ENCODE assay signal across 17 cellular contexts in the genomic region with DNA sequence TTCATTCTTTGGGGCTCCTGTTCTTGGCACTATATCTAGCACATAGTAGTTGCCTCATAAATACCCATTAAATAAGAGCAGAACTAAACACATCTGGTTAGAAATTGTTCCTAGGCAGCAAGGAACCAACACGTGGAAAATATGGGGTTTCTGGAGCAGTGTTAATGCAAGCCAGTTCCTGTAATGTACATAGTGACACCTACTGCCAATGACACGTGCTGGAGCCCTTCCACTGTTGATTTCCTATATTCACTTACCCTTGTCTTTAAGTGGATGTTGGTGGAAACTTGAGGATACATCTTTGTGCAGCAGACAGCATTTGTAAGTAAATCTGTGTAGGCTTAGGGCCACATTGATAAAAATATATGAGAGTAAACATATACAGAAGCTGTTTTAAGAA. TPM values are rescaled to one million over a fixed set of nuclear protein-coding genes. Genes with fewer than 3 reads are reported as not detected.
DNase-seq lines count a peak whose midpoint lies in the region; ATAC-seq and TF ChIP-seq lines count a peak whose summit lies in the region.
"Had no signal": no experiment of that assay in that cellular context is flagged by ENCODE, and none has a peak within 500 bp of the region (broad histone marks: within the 10 kb centered on the region; RNA-seq: fewer than 3 reads in every experiment).

No MANE protein-coding gene starts in this region.

- H3K27me3 ChIP-seq in GM23338 (ENCODE audit: insufficient read depth) (peaks cover 52% of the 10 kb centered on the region), SU-DHL-6 (ENCODE audit: low read length) (no peaks in the 10 kb centered on the region)

- H3K4me3 Mint-ChIP-seq in activated CD4-positive, alpha-beta T cell treated with anti-CD3 and anti-CD28 coated beads, Interleukin-2, amount 10 ng/mL, durations not matched to agents 7 days and 5 days = peak overlapping the region; percentile 62
- H3K4me3 Mint-ChIP-seq in GM23338 = 0 out of 3 replicates have a peak overlapping the region, but pooled peaks have one; percentile 4
- peak overlapping the region; percentile 52 for H3K4me3 Mint-ChIP-seq in natural killer cell treated with Interleukin-12 subunit alpha and Interleukin-12 subunit beta and Interleukin-15 and Interleukin-18, amount 100 ng/mL, for 72 hours

- H3K4me1 ChIP-seq in GM23338 (ENCODE audit: insufficient read depth) = peaks cover 7% of the 10 kb centered on the region; the same call in 1 of the 2 replicates

- H3K4me2 ChIP-seq in GM23338 (no peak overlapping the region), SU-DHL-6 (ENCODE audit: low read depth, low read length, poor library complexity, severe bottlenecking) (peak overlapping the region; percentile 87)

- H3F3A ChIP-seq in GM23338 (replicated peaks; ENCODE audit: low read depth) (0 out of 2 replicates have a peak, but pooled peaks cover 6% of the 10 kb centered on the region), SU-DHL-6 (ENCODE audit: insufficient read depth) (peaks cover 43% of the 10 kb centered on the region)

- peaks cover 13% of the 10 kb centered on the region for H3K27me3 Mint-ChIP-seq in activated CD4-positive, alpha-beta T cell treated with anti-CD3 and anti-CD28 coated beads, Interleukin-2, amount 10 ng/mL, durations not matched to agents 7 days and 5 days
- peaks cover 48% of the 10 kb centered on the region for H3K27me3 Mint-ChIP-seq in GM23338 (ENCODE audit: insufficient read depth, low read depth, poor library complexity)
- no peaks in the 10 kb centered on the region for H3K27me3 Mint-ChIP-seq in natural killer cell treated with Interleukin-12 subunit alpha and Interleukin-12 subunit beta and Interleukin-15 and Interleukin-18, amount 100 ng/mL, for 72 hours

- no peak overlapping the region for H3K27ac Mint-ChIP-seq in activated CD4-positive, alpha-beta T cell treated with anti-CD3 and anti-CD28 coated beads, Interleukin-2, amount 10 ng/mL, durations not matched to agents 7 days and 5 days
- no peak overlapping the region for H3K27ac Mint-ChIP-seq in GM23338
- peak overlapping the region; percentile 62 to 95 for H3K27ac Mint-ChIP-seq in natural killer cell treated with Interleukin-12 subunit alpha and Interleukin-12 subunit beta and Interleukin-15 and Interleukin-18, amount 100 ng/mL, for 72 hours
- H3K27ac Mint-ChIP-seq: endodermal cell, WTC11 had no signal

- H3K4me1 Mint-ChIP-seq in activated CD4-positive, alpha-beta T cell treated with anti-CD3 and anti-CD28 coated beads, Interleukin-2, amount 10 ng/mL, durations not matched to agents 7 days and 5 days = peaks cover 41% of the 10 kb centered on the region
- peaks cover 4% of the 10 kb centered on the region; the same call in 2 of the 3 replicates for H3K4me1 Mint-ChIP-seq in GM23338
- H3K4me1 Mint-ChIP-seq in natural killer cell treated with Interleukin-12 subunit alpha and Interleukin-12 subunit beta and Interleukin-15 and Interleukin-18, amount 100 ng/mL, for 72 hours (ENCODE audit: low read depth in 2 of 2) = peaks cover 44 to 51% of the 10 kb centered on the region in 2 donors

- TF ChIP-seq CTCF in GM23338 (conservative IDR thresholded peaks at IDR 0.05; ENCODE audit: low read depth in 2 of 2) (no peak), SU-DHL-6 (IDR thresholded peaks at IDR 0.05; ENCODE audit: insufficient read depth, low read length, poor library complexity, severe bottlenecking) (no peak)

- H2AFZ ChIP-seq in GM23338 = no peak overlapping the region
- H2AFZ ChIP-seq in SU-DHL-6 (ENCODE audit: low read depth, low read length, severe bottlenecking) = no peak overlapping the region

- H3K36me3 ChIP-seq in GM23338 (ENCODE audit: insufficient read depth) (no peaks in the 10 kb centered on the region), SU-DHL-6 (ENCODE audit: low read length) (peaks cover 24% of the 10 kb centered on the region)
- H3K36me3 ChIP-seq: breast epithelium, HAP-1 had no signal

- H3K9me3 Mint-ChIP-seq in activated CD4-positive, alpha-beta T cell treated with anti-CD3 and anti-CD28 coated beads, Interleukin-2, amount 10 ng/mL, durations not matched to agents 7 days and 5 days = no peaks in the 10 kb centered on the region
- no peaks in the 10 kb centered on the region for H3K9me3 Mint-ChIP-seq in GM23338
- no peaks in the 10 kb centered on the region for H3K9me3 Mint-ChIP-seq in natural killer cell treated with Interleukin-12 subunit alpha and Interleukin-12 subunit beta and Interleukin-15 and Interleukin-18, amount 100 ng/mL, for 72 hours
- H3K9me3 Mint-ChIP-seq: endodermal cell, WTC11 had no signal

- H3K27ac ChIP-seq in GM23338 (ENCODE audit: low read depth) (no peak overlapping the region), SU-DHL-6 (ENCODE audit: low read depth, low read length) (no peak overlapping the region)
- H3K27ac ChIP-seq: breast epithelium had no signal

- CTCF ChIA-PET in activated CD4-positive, alpha-beta T cell treated with anti-CD3 and anti-CD28 coated beads, Interleukin-2, amount 10 ng/mL, durations not matched to agents 7 days and 5 days (lab: Charles Lee) = interaction anchor here (0.5 kb wide), 1 partner anchor 99 kb away, joined by 3 read pairs; no protein-coding TSS in a partner anchor

- POLR2A ChIA-PET in activated CD4-positive, alpha-beta T cell treated with anti-CD3 and anti-CD28 coated beads, Interleukin-2, amount 10 ng/mL, durations not matched to agents 7 days and 5 days (lab: Charles Lee) = no interaction called here

- no peak overlapping the region for H3K9ac ChIP-seq in SU-DHL-6 (ENCODE audit: low read length)

- H3K4me3 ChIP-seq in GM23338 = no peak overlapping the region
- H3K4me3 ChIP-seq in SU-DHL-6 (ENCODE audit: insufficient read depth, low read length, poor library complexity, severe bottlenecking) = no peak overlapping the region
- H3K4me3 ChIP-seq: breast epithelium, HAP-1 had no signal

- H3K9me3 ChIP-seq in SU-DHL-6 (ENCODE audit: insufficient read depth, low read length) = no peaks in the 10 kb centered on the region
- H3K9me3 ChIP-seq: breast epithelium, HAP-1 had no signal

- no peaks in the 10 kb centered on the region for H4K20me1 ChIP-seq in GM23338 (replicated peaks; ENCODE audit: insufficient read depth)
- H4K20me1 ChIP-seq in SU-DHL-6 (ENCODE audit: low read depth, low read length) = peaks cover 5% of the 10 kb centered on the region; the same call in 1 of the 2 replicates

- no peak for DNase-seq in activated CD4-positive, alpha-beta T cell treated with anti-CD3 and anti-CD28 coated beads, Interleukin-2, amount 10 ng/mL, durations not matched to agents 7 days and 5 days
- DNase-seq in activated CD4-positive, alpha-beta T cell treated with anti-CD3 and anti-CD28 coated beads for 4 hours = no peak
- DNase-seq in GM23338 (ENCODE audit: low spot score) (no peak), NCI-H510A treated with DMSO at 0.1 percent for 48 hours (lab: John Stamatoyannopoulos, UW) (no peak), AG20443 (ENCODE audit: low spot score) (no peak)
- peak; percentile 60 for DNase-seq in natural killer cell treated with Interleukin-12 subunit alpha and Interleukin-12 subunit beta and Interleukin-15 and Interleukin-18, amount 100 ng/mL, for 72 hours (ENCODE audit: low spot score)
- DNase-seq: ACHN, endodermal cell, NCI-H1436 treated with DMSO at 0.1 percent for 48 hours, NCI-H69, SHP77 treated with DMSO at 0.1 percent for 48 hours had no signal

- H3K79me2 ChIP-seq in GM23338 (replicated peaks; ENCODE audit: insufficient read depth) = no peaks in the 10 kb centered on the region
- peaks cover 42% of the 10 kb centered on the region for H3K79me2 ChIP-seq in SU-DHL-6 (ENCODE audit: insufficient read depth, low read length)

- ATAC-seq in GM23338 (no peak), SK-N-SH treated with all-trans-retinoic acid at 6 μM for 48 hours (no peak)
- ATAC-seq in natural killer cell treated with Interleukin-12 subunit alpha and Interleukin-12 subunit beta and Interleukin-15 and Interleukin-18, amount 100 ng/mL, for 72 hours = no peak
- ATAC-seq: WTC11 had no signal

- H3K9me2 ChIP-seq in GM23338 (ENCODE audit: insufficient read depth) (no peaks in the 10 kb centered on the region), SU-DHL-6 (replicated peaks; ENCODE audit: insufficient read depth, low read length) (no peaks in the 10 kb centered on the region)

- H3K36me3 Mint-ChIP-seq in activated CD4-positive, alpha-beta T cell treated with anti-CD3 and anti-CD28 coated beads, Interleukin-2, amount 10 ng/mL, durations not matched to agents 7 days and 5 days (ENCODE audit: low read depth) = no peaks in the 10 kb centered on the region
- no peaks in the 10 kb centered on the region for H3K36me3 Mint-ChIP-seq in GM23338 (ENCODE audit: low read depth)
- H3K36me3 Mint-ChIP-seq in natural killer cell treated with Interleukin-12 subunit alpha and Interleukin-12 subunit beta and Interleukin-15 and Interleukin-18, amount 100 ng/mL, for 72 hours = peaks cover 20% of the 10 kb centered on the region
- H3K36me3 Mint-ChIP-seq: WTC11 had no signal

TF ChIP-seq in GM23338, 12 proteins besides CTCF, POLR2A, EP300 and RAD21 (continues in another document):
- TF ChIP-seq, protein P1, sequence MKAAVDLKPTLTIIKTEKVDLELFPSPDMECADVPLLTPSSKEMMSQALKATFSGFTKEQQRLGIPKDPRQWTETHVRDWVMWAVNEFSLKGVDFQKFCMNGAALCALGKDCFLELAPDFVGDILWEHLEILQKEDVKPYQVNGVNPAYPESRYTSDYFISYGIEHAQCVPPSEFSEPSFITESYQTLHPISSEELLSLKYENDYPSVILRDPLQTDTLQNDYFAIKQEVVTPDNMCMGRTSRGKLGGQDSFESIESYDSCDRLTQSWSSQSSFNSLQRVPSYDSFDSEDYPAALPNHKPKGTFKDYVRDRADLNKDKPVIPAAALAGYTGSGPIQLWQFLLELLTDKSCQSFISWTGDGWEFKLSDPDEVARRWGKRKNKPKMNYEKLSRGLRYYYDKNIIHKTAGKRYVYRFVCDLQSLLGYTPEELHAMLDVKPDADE (IDR thresholded peaks at IDR 0.05) = no peak
- no peak for TF ChIP-seq STAT1 (IDR thresholded peaks at IDR 0.05; ENCODE audit: unreplicated experiment)

RNA-seq across cellular contexts. Expression of gene IRF8, which starts 1.6 kb away (rescaled TPM):
- 10 to 100 TPM; 11.6 to 14.7 TPM for total RNA-seq in activated CD4-positive, alpha-beta T cell treated with anti-CD3 and anti-CD28 coated beads, Interleukin-2, amount 10 ng/mL, durations not matched to agents 7 days and 5 days
- 1.4 and 2.8 TPM in 2 replicates for total RNA-seq in GM23338 (2014; rRNA removed; shearing (Covaris generic))
- 0.47 and 1.3 TPM in 2 replicates for polyA plus RNA-seq in GM23338 (2016; fragmentation: Nextera tagmentation; extraction: Ambion mirVana)
- 100 to 1,000 TPM; 198 to 510 TPM for total RNA-seq in natural killer cell treated with Interleukin-12 subunit alpha and Interleukin-12 subunit beta and Interleukin-15 and Interleukin-18, amount 100 ng/mL, for 72 hours
- total RNA-seq: pulmonary artery endothelial cell had no signal

Comparison
In these comparisons a context has a peak if more than half of its experiments do, and no peak if none do; other contexts are left out.
1. H3K27ac Mint-ChIP-seq: peak in natural killer cell treated with Interleukin-12 subunit alpha and Interleukin-12 subunit beta and Interleukin-15 and Interleukin-18, amount 100 ng/mL, for 72 hours (2 of 2); none in activated CD4-positive, alpha-beta T cell treated with anti-CD3 and anti-CD28 coated beads, Interleukin-2, amount 10 ng/mL, durations not matched to agents 7 days and 5 days (single experiment) and GM23338 (single experiment).
2. H3K4me3 Mint-ChIP-seq: peak in every context shown above with its lines; median percentile 62 in activated CD4-positive, alpha-beta T cell treated with anti-CD3 and anti-CD28 coated beads, Interleukin-2, amount 10 ng/mL, durations not matched to agents 7 days and 5 days; 52 in natural killer cell treated with Interleukin-12 subunit alpha and Interleukin-12 subunit beta and Interleukin-15 and Interleukin-18, amount 100 ng/mL, for 72 hours; 4 in GM23338.
3. RNA of gene IRF8, which starts 1.6 kb away (total RNA-seq): 198 to 510 TPM in natural killer cell treated with Interleukin-12 subunit alpha and Interleukin-12 subunit beta and Interleukin-15 and Interleukin-18, amount 100 ng/mL, for 72 hours; 11.6 to 14.7 TPM in activated CD4-positive, alpha-beta T cell treated with anti-CD3 and anti-CD28 coated beads, Interleukin-2, amount 10 ng/mL, durations not matched to agents 7 days and 5 days and 1.4 to 2.8 TPM in GM23338; every median in the first group is over 10 times any median in the second.